ENCODE assay signal across 9 cellular contexts in the genomic region with DNA sequence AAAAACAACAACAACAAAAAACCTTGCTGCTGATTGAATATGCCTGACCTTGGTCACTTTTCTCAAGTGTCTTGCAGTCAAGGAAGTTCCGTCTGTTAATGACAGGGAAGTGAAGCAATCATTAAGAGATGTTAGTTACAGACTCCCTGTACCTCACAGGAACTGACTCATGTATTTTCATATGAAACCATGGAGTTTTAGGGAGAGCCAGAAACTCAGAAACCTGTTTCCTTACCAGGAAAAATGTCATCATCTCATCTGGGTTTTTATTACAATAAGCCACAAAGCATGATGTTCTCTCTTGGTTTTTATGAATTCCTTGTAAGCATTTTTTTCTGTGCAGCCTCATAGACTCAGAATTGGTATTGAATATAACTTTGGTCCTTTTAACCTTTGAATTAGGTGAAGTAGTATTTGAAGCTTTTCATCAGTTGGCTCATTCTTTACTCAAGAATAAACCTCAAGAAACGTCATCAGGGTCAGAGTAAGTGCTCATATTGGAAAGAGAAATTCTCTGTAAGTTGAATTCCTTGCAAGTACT. TPM values are rescaled to one million over a fixed set of nuclear protein-coding genes. Genes with fewer than 3 reads are reported as not detected.
DNase-seq lines count a peak whose midpoint lies in the region; ATAC-seq, FAIRE-seq and TF ChIP-seq lines count a peak whose summit lies in the region.
"Had no signal": no experiment of that assay in that cellular context is flagged by ENCODE, and none has a peak within 500 bp of the region (broad histone marks: within the 10 kb centered on the region; RNA-seq: fewer than 3 reads in every experiment).

No MANE protein-coding gene starts in this region.

- no peaks in the 10 kb centered on the region for H3K79me2 ChIP-seq in astrocyte (ENCODE audit: insufficient read depth, low read length)

- ATAC-seq in activated naive CD4-positive, alpha-beta T cell treated with anti-CD3 and anti-CD28 coated beads, Interleukin-2, amount 50 U/mL, for 72 hours: peak; percentile 72 to 87

- H3K9ac ChIP-seq in astrocyte (ENCODE audit: low read length): peak overlapping the region; percentile 73

- H3K4me2 ChIP-seq in astrocyte (ENCODE audit: low read length): peak overlapping the region; percentile 77

- H3K27me3 Mint-ChIP-seq in astrocyte (ENCODE audit: low read depth, unreplicated experiment): no peaks in the 10 kb centered on the region

- H3K36me3 ChIP-seq in astrocyte (ENCODE audit: insufficient read depth, low read length): no peaks in the 10 kb centered on the region

- no peaks in the 10 kb centered on the region for H3K9me3 Mint-ChIP-seq in activated naive CD4-positive, alpha-beta T cell treated with anti-CD3 and anti-CD28 coated beads, Interleukin-2, amount 50 U/mL, for 72 hours
- H3K9me3 Mint-ChIP-seq in astrocyte (ENCODE audit: unreplicated experiment): no peaks in the 10 kb centered on the region

- peaks cover 40% of the 10 kb centered on the region for H3K4me1 ChIP-seq in astrocyte (ENCODE audit: insufficient read depth, low read length)

- peak overlapping the region; percentile 27 for H3K4me3 ChIP-seq in astrocyte (ENCODE audit: insufficient read depth, low read depth, low read length)

- no peaks in the 10 kb centered on the region for H3K36me3 Mint-ChIP-seq in activated naive CD4-positive, alpha-beta T cell treated with anti-CD3 and anti-CD28 coated beads, Interleukin-2, amount 50 U/mL, for 72 hours
- peaks cover 3% of the 10 kb centered on the region for H3K36me3 Mint-ChIP-seq in astrocyte (ENCODE audit: low read depth, unreplicated experiment)

- H3K4me1 Mint-ChIP-seq in astrocyte (ENCODE audit: low read depth, unreplicated experiment): peaks cover 38% of the 10 kb centered on the region

- no peaks in the 10 kb centered on the region for H3K9me3 ChIP-seq in astrocyte (ENCODE audit: insufficient read depth, low read depth, low read length)

- peak; percentile 82 for FAIRE-seq in astrocyte (lab: Jason Lieb, UNC)

- no peak for TF ChIP-seq CTCF in astrocyte (IDR thresholded peaks at IDR 0.05; ENCODE audit: insufficient read depth, low read depth, low read length)

- H3K27ac ChIP-seq in astrocyte (ENCODE audit: low read depth, low read length): peak overlapping the region; percentile 86

- no peak overlapping the region for H3K4me3 Mint-ChIP-seq in astrocyte (ENCODE audit: unreplicated experiment)

- peak overlapping the region in 1 of 2 donors; percentile 76 for H3K27ac Mint-ChIP-seq in activated naive CD4-positive, alpha-beta T cell treated with anti-CD3 and anti-CD28 coated beads, Interleukin-2, amount 50 U/mL, for 72 hours
- H3K27ac Mint-ChIP-seq in astrocyte (ENCODE audit: unreplicated experiment): peak overlapping the region; percentile 80

- peak overlapping the region; percentile 43 for H2AFZ ChIP-seq in astrocyte (ENCODE audit: low read depth, low read length)

- H3K27me3 ChIP-seq in astrocyte (ENCODE audit: insufficient read depth, low read length): no peaks in the 10 kb centered on the region

- H4K20me1 ChIP-seq in astrocyte (ENCODE audit: insufficient read depth, low read length): no peaks in the 10 kb centered on the region

- DNase-seq in activated naive CD4-positive, alpha-beta T cell treated with anti-CD3 and anti-CD28 coated beads, Interleukin-2, amount 50 U/mL, for 72 hours (ENCODE audit: low spot score in 2 of 2): no peak
- DNase-seq in activated naive CD4-positive, alpha-beta T cell treated with Interleukin-2 at 50 U/mL for 16 hours: no peak
- peak; percentile 96 for DNase-seq in astrocyte (ENCODE audit: low read depth)
- DNase-seq in kidney glomerular epithelial cell (lab: John Stamatoyannopoulos, UW): peak; percentile 79
- DNase-seq in SHP77 treated with DMSO at 0.1 percent for 48 hours (lab: John Stamatoyannopoulos, UW): no peak
- DNase-seq in superior temporal gyrus (ENCODE audit: extremely low spot score): no peak
- DNase-seq in T-helper 9 cell: no peak
- DNase-seq in stimulated activated CD4-positive, alpha-beta T cell treated with anti-CD3 and anti-CD28 coated beads, Interleukin-12 subunit alpha, Interleukin-12 subunit beta, amount 100 ng/mL, for 4 hours: no peak
- DNase-seq: DND-41 had no signal

RNA-seq across cellular contexts. Expression of gene LYRM1, which starts 10.3 kb away (rescaled TPM):
- 10 to 100 TPM; 19.4 to 20.9 TPM for total RNA-seq in activated naive CD4-positive, alpha-beta T cell treated with anti-CD3 and anti-CD28 coated beads, Interleukin-2, amount 50 U/mL, for 72 hours
- 23.0 and 24.1 TPM in 2 replicates for total RNA-seq in astrocyte

RNA-seq across cellular contexts. Expression of gene DCUN1D3, which starts 10.7 kb away (rescaled TPM):
- total RNA-seq in activated naive CD4-positive, alpha-beta T cell treated with anti-CD3 and anti-CD28 coated beads, Interleukin-2, amount 50 U/mL, for 72 hours: 10 to 100 TPM in 1 of 2 donors, 1 to 10 TPM in 1; 4.2 to 10.9 TPM
- total RNA-seq in astrocyte: 33.0 and 34.0 TPM in 2 replicates

Comparison
In these comparisons a context has a peak if more than half of its experiments do, and no peak if none do; other contexts are left out.
1. DNase-seq: peak in astrocyte (single experiment) and kidney glomerular epithelial cell (single experiment); none in activated naive CD4-positive, alpha-beta T cell treated with anti-CD3 and anti-CD28 coated beads, Interleukin-2, amount 50 U/mL, for 72 hours (0 of 2), activated naive CD4-positive, alpha-beta T cell treated with Interleukin-2 at 50 U/mL for 16 hours (single experiment), SHP77 treated with DMSO at 0.1 percent for 48 hours (single experiment), superior temporal gyrus (single experiment), T-helper 9 cell (single experiment) and stimulated activated CD4-positive, alpha-beta T cell treated with anti-CD3 and anti-CD28 coated beads, Interleukin-12 subunit alpha, Interleukin-12 subunit beta, amount 100 ng/mL, for 4 hours (single experiment).